Comparison of ENCODE assay signal across 11 cellular contexts in genomic region chr4:143308377-143308776, GRCh38.
"Had no signal": no experiment of that assay in that cellular context is flagged by ENCODE, and none has a peak within 500 bp of the region (broad histone marks: within the 10 kb centered on the region; RNA-seq: fewer than 3 reads in every experiment).

No MANE protein-coding gene starts in this region.

- H3K27ac ChIP-seq: GM23248 had no signal

- H2AFZ ChIP-seq: GM23248, GM23338 had no signal

- DNase-seq: GM23248, GOT3, H7, H9, HCEC 1CT, HFFc6 had no signal

- H3K36me3 ChIP-seq: HAP-1 had no signal

- H3K4me2 ChIP-seq: GM23338 had no signal

- H3K4me1 ChIP-seq: HAP-1 had no signal

- H3K9me3 ChIP-seq: HAP-1 had no signal

- ATAC-seq: GM23338, HCT116 had no signal

- H3K9ac ChIP-seq: GM23248 had no signal

- H3K4me3 ChIP-seq: GM23248, GM23338, HAP-1 had no signal

- FAIRE-seq: H1, H54 had no signal
